In the genomic region with DNA sequence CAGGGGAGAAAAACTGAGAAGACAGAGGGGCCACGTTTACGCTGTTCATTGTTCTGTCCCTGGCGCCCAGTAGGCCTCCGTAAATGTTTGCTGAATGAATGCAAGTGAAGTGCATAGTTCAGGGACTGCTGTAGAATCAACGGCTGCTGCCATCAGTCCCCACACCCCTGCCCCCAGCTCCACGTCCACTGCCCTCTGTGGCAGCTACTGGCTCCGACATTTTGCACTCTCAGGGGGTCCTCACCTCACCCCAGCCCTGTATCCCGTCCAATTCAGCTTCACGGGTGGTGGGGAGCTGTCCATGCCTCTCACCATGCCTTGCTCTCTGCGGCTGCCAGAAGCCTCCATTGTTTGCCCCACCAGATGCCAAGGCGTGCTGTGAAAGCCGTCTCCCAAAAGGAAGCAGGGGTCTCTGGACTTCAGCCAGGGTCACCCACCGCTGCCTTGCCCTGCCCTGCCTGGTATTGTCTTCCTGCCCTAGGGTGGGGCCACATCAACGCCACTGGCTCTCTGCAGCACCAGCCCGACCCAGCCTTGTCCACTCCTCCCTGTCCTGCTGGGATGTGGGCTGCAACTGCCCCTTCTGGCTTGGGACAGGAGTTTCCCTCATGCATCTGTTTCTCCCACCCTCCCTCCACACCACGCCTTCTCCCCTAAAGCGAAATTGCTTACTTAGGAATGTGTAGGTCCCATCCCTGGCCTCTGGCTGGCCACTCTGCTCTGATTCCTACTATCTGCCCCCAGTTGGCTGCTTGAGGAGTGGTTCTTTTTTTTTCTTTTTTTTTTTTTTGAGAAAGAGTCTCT, we compare ENCODE assay signal across 21 cellular contexts.
DNase-seq lines count a peak whose midpoint lies in the region; ATAC-seq, FAIRE-seq and TF ChIP-seq lines count a peak whose summit lies in the region.
"Had no signal": no experiment of that assay in that cellular context is flagged by ENCODE, and none has a peak within 500 bp of the region (broad histone marks: within the 10 kb centered on the region; RNA-seq: fewer than 3 reads in every experiment).

No MANE protein-coding gene starts in this region.

- H3K36me3 ChIP-seq in astrocyte (ENCODE audit: insufficient read depth, low read length) (no peaks in the 10 kb centered on the region), lung (ENCODE audit: control insufficient read depth in 2 of 2, insufficient read depth in 2 of 2, low read length in 2 of 2) (no peaks in the 10 kb centered on the region)
- H3K36me3 ChIP-seq: ascending aorta, suprapubic skin had no signal

- H3K9ac ChIP-seq in H9 (ENCODE audit: extremely low read depth, insufficient read length, low read length) (no peak overlapping the region), astrocyte (ENCODE audit: low read length) (no peak overlapping the region)

- H2BK5ac ChIP-seq in H9 (ENCODE audit: insufficient read length, low read length): no peak overlapping the region

- no peak overlapping the region for H2BK20ac ChIP-seq in H9 (ENCODE audit: low read depth, low read length, poor library complexity, severe bottlenecking)

- peak; percentile 55 for DNase-seq in H9
- no peak for DNase-seq in astrocyte (ENCODE audit: low read depth)
- DNase-seq in lung (ENCODE audit: low spot score): no peak
- DNase-seq in sciatic nerve (ENCODE audit: low spot score): no peak
- no peak for DNase-seq in NCI-H748 treated with DMSO at 0.1 percent for 48 hours (lab: John Stamatoyannopoulos, UW)
- no peak for DNase-seq in SW480 (ENCODE audit: low spot score)
- no peak for DNase-seq in activated T-cell treated with anti-CD3 and anti-CD28 coated beads, Interleukin-2, amount 50 U/mL, for 4 hours
- DNase-seq: activated CD4-positive, alpha-beta T cell treated with anti-CD3 and anti-CD28 coated beads for 4 hours; CD4-positive, alpha-beta memory T cell; DMS153; foreskin keratinocyte; GF-D8; Karpas-422; kidney; MV-4-11; natural killer cell; NCI-H1694 treated with DMSO at 0.1 percent for 48 hours; NCI-H774 had no signal

- no peak overlapping the region for H3K27ac ChIP-seq in H9 (ENCODE audit: insufficient read length, low read depth, low read length)
- no peak overlapping the region for H3K27ac ChIP-seq in astrocyte (ENCODE audit: low read depth, low read length)
- H3K27ac ChIP-seq in lung (ENCODE audit: low read depth in 1 of 2, low read length in 1 of 2): no peak overlapping the region
- H3K27ac ChIP-seq: ascending aorta, foreskin keratinocyte, suprapubic skin had no signal

- H2AFZ ChIP-seq in H9 (ENCODE audit: low read length) (no peak overlapping the region), astrocyte (ENCODE audit: low read depth, low read length) (no peak overlapping the region)

- H3K27ac Mint-ChIP-seq in H9 (no peak overlapping the region; a peak in 1 of 7 replicates), astrocyte (ENCODE audit: unreplicated experiment) (peak overlapping the region; percentile 72)
- H3K27ac Mint-ChIP-seq: natural killer cell had no signal

- peak overlapping the region; percentile 1 for H3K18ac ChIP-seq in H9 (ENCODE audit: insufficient read length, low read depth, low read length)

- H3K9me3 Mint-ChIP-seq in H9 (no peaks in the 10 kb centered on the region), astrocyte (ENCODE audit: unreplicated experiment) (no peaks in the 10 kb centered on the region)
- H3K9me3 Mint-ChIP-seq in activated T-cell treated with anti-CD3 and anti-CD28 coated beads, Interleukin-2, amount 50 U/mL, for 4 hours: no peaks in the 10 kb centered on the region
- H3K9me3 Mint-ChIP-seq: activated naive CD4-positive, alpha-beta T cell treated with anti-CD3 and anti-CD28 coated beads, Interleukin-2, amount 50 U/mL, for 72 hours; CD4-positive, alpha-beta memory T cell; natural killer cell had no signal

- H3K4me3 Mint-ChIP-seq in H9: no peak overlapping the region
- H3K4me3 Mint-ChIP-seq in astrocyte (ENCODE audit: unreplicated experiment): no peak overlapping the region
- H3K4me3 Mint-ChIP-seq in activated T-cell treated with anti-CD3 and anti-CD28 coated beads, Interleukin-2, amount 50 U/mL, for 4 hours: no peak overlapping the region
- H3K4me3 Mint-ChIP-seq: CD4-positive, alpha-beta memory T cell; natural killer cell had no signal

- no peak overlapping the region for H4K91ac ChIP-seq in H9 (ENCODE audit: insufficient read length, low read depth, low read length)

- H3K36me3 Mint-ChIP-seq in H9 (ENCODE audit: insufficient read depth in 1 of 3, low read depth in 3 of 3): no peaks in the 10 kb centered on the region
- no peaks in the 10 kb centered on the region for H3K36me3 Mint-ChIP-seq in astrocyte (ENCODE audit: low read depth, unreplicated experiment)
- no peaks in the 10 kb centered on the region for H3K36me3 Mint-ChIP-seq in activated T-cell treated with anti-CD3 and anti-CD28 coated beads, Interleukin-2, amount 50 U/mL, for 4 hours (ENCODE audit: insufficient read depth)
- H3K36me3 Mint-ChIP-seq: activated naive CD4-positive, alpha-beta T cell treated with anti-CD3 and anti-CD28 coated beads, Interleukin-2, amount 50 U/mL, for 72 hours; CD4-positive, alpha-beta memory T cell; natural killer cell had no signal

- no peaks in the 10 kb centered on the region for H3K79me1 ChIP-seq in H9 (ENCODE audit: insufficient read depth, low read depth, low read length, poor library complexity, severe bottlenecking)

- FAIRE-seq in astrocyte (lab: Jason Lieb, UNC): no peak
- FAIRE-seq: kidney had no signal

- H2BK120ac ChIP-seq in H9 (ENCODE audit: low read depth, low read length, poor library complexity, severe bottlenecking): no peak overlapping the region

- H3K4me3 ChIP-seq in astrocyte (ENCODE audit: insufficient read depth, low read depth, low read length): no peak overlapping the region
- no peak overlapping the region for H3K4me3 ChIP-seq in lung
- H3K4me3 ChIP-seq: ascending aorta, suprapubic skin had no signal

- no peak overlapping the region for H4K8ac ChIP-seq in H9 (replicated peaks; ENCODE audit: insufficient read length, low read depth, low read length)

- H3K14ac ChIP-seq in H9 (ENCODE audit: insufficient read depth, low read length): 0 out of 2 replicates have a peak overlapping the region, but pooled peaks have one; percentile 16

- ATAC-seq in lung (ENCODE audit: insufficient read depth, low FRiP score) (peak; percentile 15), sciatic nerve (peak; percentile 39)
- no peak for ATAC-seq in activated T-cell treated with anti-CD3 and anti-CD28 coated beads, Interleukin-2, amount 50 U/mL, for 4 hours
- ATAC-seq: activated naive CD4-positive, alpha-beta T cell treated with anti-CD3 and anti-CD28 coated beads, Interleukin-2, amount 50 U/mL, for 72 hours; foreskin keratinocyte; natural killer cell had no signal

- intact Hi-C loops in sciatic nerve (cut with DNase I): no loop called here

- H3K56ac ChIP-seq in H9 (ENCODE audit: insufficient read length, low read depth, low read length): no peak overlapping the region

- H3K79me2 ChIP-seq in H9 (ENCODE audit: insufficient read depth, low read length): no peaks in the 10 kb centered on the region
- H3K79me2 ChIP-seq in astrocyte (ENCODE audit: insufficient read depth, low read length): no peaks in the 10 kb centered on the region

- H3K9me3 ChIP-seq in H9 (ENCODE audit: control insufficient read depth, low read depth, low read length) (no peaks in the 10 kb centered on the region), astrocyte (ENCODE audit: insufficient read depth, low read depth, low read length) (no peaks in the 10 kb centered on the region), lung (ENCODE audit: control insufficient read depth in 2 of 2, insufficient read depth in 1 of 2, low read length in 1 of 2) (no peaks in the 10 kb centered on the region)
- H3K9me3 ChIP-seq: ascending aorta, suprapubic skin had no signal

- peaks cover 5% of the 10 kb centered on the region for H3K27me3 Mint-ChIP-seq in H9 (ENCODE audit: low read depth)
- peaks cover 21% of the 10 kb centered on the region for H3K27me3 Mint-ChIP-seq in astrocyte (ENCODE audit: low read depth, unreplicated experiment)
- H3K27me3 Mint-ChIP-seq in activated T-cell treated with anti-CD3 and anti-CD28 coated beads, Interleukin-2, amount 50 U/mL, for 4 hours (ENCODE audit: low read depth): peaks cover 4% of the 10 kb centered on the region

- no peaks in the 10 kb centered on the region for H3K23me2 ChIP-seq in H9 (ENCODE audit: insufficient read length, low read depth, low read length, poor library complexity, severe bottlenecking)

- H2AK5ac ChIP-seq in H9 (ENCODE audit: insufficient read length, low read length): no peak overlapping the region

- H2BK15ac ChIP-seq in H9 (ENCODE audit: low read depth, low read length): no peak overlapping the region

- H3K4me1 ChIP-seq in H9 (ENCODE audit: insufficient read depth, low read length) (peaks cover 6% of the 10 kb centered on the region; the same call in 1 of the 2 replicates), astrocyte (ENCODE audit: insufficient read depth, low read length) (no peaks in the 10 kb centered on the region), lung (ENCODE audit: control insufficient read depth in 2 of 2, insufficient read depth in 2 of 2, low read length in 2 of 2) (peaks cover 0 to 7% of the 10 kb centered on the region in 2 donors)
- H3K4me1 ChIP-seq: foreskin keratinocyte had no signal

- no peaks in the 10 kb centered on the region for H3K27me3 ChIP-seq in H9 (ENCODE audit: insufficient read depth, low read length)
- H3K27me3 ChIP-seq in astrocyte (ENCODE audit: insufficient read depth, low read length): peaks cover 2% of the 10 kb centered on the region
- H3K27me3 ChIP-seq in lung (ENCODE audit: control insufficient read depth, insufficient read depth): no peaks in the 10 kb centered on the region
- H3K27me3 ChIP-seq: ascending aorta, foreskin keratinocyte, suprapubic skin had no signal

- no CpG with 5 or more reads among the region's 17 CpGs for WGBS in H9 (ENCODE audit: extremely low coverage, insufficient read length, low lambda C conversion rate)
- 71 to 73% methylated on average over 17 of the region's 17 CpGs for WGBS in lung, 2 donors

- H3K23ac ChIP-seq in H9 (ENCODE audit: insufficient read length, low read depth, low read length): no peak overlapping the region

- TF ChIP-seq CTCF in H9 (conservative IDR thresholded peaks at IDR 0.05) (no peak), astrocyte (IDR thresholded peaks at IDR 0.05; ENCODE audit: insufficient read depth, low read depth, low read length) (no peak), lung (IDR thresholded peaks at IDR 0.05; ENCODE audit: control extremely low read depth, extremely low read depth) (no peak)

- H4K20me1 ChIP-seq in H9 (ENCODE audit: control insufficient read depth, insufficient read depth, insufficient read length) (no peaks in the 10 kb centered on the region), astrocyte (ENCODE audit: insufficient read depth, low read length) (no peaks in the 10 kb centered on the region)

- H3K4me2 ChIP-seq in H9 (ENCODE audit: insufficient read depth, insufficient read length, low read length) (no peak overlapping the region), astrocyte (ENCODE audit: low read length) (no peak overlapping the region)

- H3K4ac ChIP-seq in H9 (ENCODE audit: low read depth, low read length): no peak overlapping the region

- H3K4me1 Mint-ChIP-seq in H9 (peaks cover 37 to 46% of the 10 kb centered on the region in 2 experiments), astrocyte (ENCODE audit: low read depth, unreplicated experiment) (peaks cover 2% of the 10 kb centered on the region)
- no peaks in the 10 kb centered on the region for H3K4me1 Mint-ChIP-seq in activated T-cell treated with anti-CD3 and anti-CD28 coated beads, Interleukin-2, amount 50 U/mL, for 4 hours (ENCODE audit: low read depth)
- H3K4me1 Mint-ChIP-seq: CD4-positive, alpha-beta memory T cell had no signal

- no peak overlapping the region for H2BK12ac ChIP-seq in H9 (ENCODE audit: insufficient read length, low read depth, low read length)

- no peak overlapping the region for H3T11ph ChIP-seq in H9 (ENCODE audit: low read length)

- H4K5ac ChIP-seq in H9 (ENCODE audit: insufficient read length, low read depth, low read length): no peak overlapping the region

Comparison
In these comparisons a context has a peak if more than half of its experiments do, and no peak if none do; other contexts are left out.
1. ATAC-seq: peak in lung (single experiment) and sciatic nerve (single experiment); none in activated T-cell treated with anti-CD3 and anti-CD28 coated beads, Interleukin-2, amount 50 U/mL, for 4 hours (0 of 2).